Comparison of ENCODE assay signal across 1 cellular context in the genomic region with DNA sequence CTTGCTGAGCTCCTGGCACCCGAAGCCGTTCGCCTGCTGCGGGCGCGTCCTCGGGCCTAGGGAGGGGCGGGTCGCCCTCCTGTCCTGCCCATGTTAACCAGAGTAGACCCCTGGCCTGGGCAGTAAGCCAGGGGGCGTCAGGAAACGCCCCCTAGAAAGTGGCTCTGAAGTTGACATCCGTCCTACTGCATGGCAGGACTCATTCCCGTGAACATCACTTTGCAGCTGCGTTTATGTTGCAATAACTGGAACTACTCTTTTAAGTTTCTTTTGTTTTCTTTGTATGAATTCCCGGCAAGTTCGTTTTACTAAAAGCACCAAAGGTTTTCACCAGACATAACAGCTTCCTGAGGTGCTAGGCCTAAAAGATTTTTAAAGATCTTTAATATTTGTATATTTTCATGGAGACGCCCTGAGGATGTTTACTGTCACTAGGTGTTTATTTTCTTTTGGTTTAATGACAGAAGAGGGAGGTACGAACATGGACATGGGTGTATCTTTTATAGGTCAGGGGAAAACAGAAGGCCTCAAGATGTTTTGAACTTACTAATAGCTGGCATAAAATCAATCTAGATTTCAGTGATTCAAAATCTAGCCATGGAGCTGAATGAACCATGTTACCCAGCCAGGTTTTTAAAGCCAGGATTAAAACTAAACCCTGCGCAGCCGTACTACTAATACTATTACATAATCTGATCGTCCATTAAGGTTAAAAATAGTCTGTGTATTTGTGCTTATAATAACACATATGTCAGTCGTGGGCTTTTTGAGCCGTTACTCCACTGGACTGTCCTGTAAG.
TF ChIP-seq lines count a peak whose summit lies in the region.

No MANE protein-coding gene starts in this region.

TF ChIP-seq in K562, 482 proteins besides CTCF, POLR2A, EP300 and RAD21 (continues in another document):
- no peak for TF ChIP-seq RNF2 (IDR thresholded peaks at IDR 0.05)
- TF ChIP-seq SP1 (CRISPR knock-in tag; IDR thresholded peaks at IDR 0.05), result peak; percentile 39; the same call in 1 of the 2 replicates
- no peak for TF ChIP-seq HNRNPH1 (optimal IDR thresholded peaks at IDR 0.05; ENCODE audit: low read depth, low read length)
- TF ChIP-seq MNT (conservative IDR thresholded peaks at IDR 0.05), result peak; percentile 53 to 76; a peak in 2 of 4 replicates
- no peak for TF ChIP-seq ZNF445 (CRISPR knock-in tag; IDR thresholded peaks at IDR 0.05; ENCODE audit: low read depth)
- TF ChIP-seq KLF13 (tag; IDR thresholded peaks at IDR 0.05; ENCODE audit: borderline replicate concordance, low read depth), result peak; percentile 52; the same call in 1 of the 2 replicates
- 0 out of 2 replicates have a peak, but pooled peaks have one; percentile 9 for TF ChIP-seq SMARCA4 (IDR thresholded peaks at IDR 0.05)
- no peak for TF ChIP-seq ZBTB40 (IDR thresholded peaks at IDR 0.05)
- no peak for TF ChIP-seq ZBTB40 (CRISPR knock-in tag; IDR thresholded peaks at IDR 0.05)
- peak; percentile 79 to 81 for TF ChIP-seq NRF1 (conservative IDR thresholded peaks at IDR 0.05 in 1 of 2, IDR thresholded peaks at IDR 0.05 in 1 of 2)
- no peak for TF ChIP-seq CCAR2 (IDR thresholded peaks at IDR 0.05; ENCODE audit: low read depth, low read length)
- TF ChIP-seq ZNF121 (CRISPR knock-in tag; conservative IDR thresholded peaks at IDR 0.05), result no peak
- peak; percentile 34; the same call in 1 of the 2 replicates for TF ChIP-seq GATAD2B (IDR thresholded peaks at IDR 0.05; ENCODE audit: borderline replicate concordance)
- TF ChIP-seq ZNF436 (CRISPR knock-in tag; IDR thresholded peaks at IDR 0.05), result no peak
- no peak for TF ChIP-seq HEY1 (CRISPR knock-in tag; IDR thresholded peaks at IDR 0.05; ENCODE audit: borderline replicate concordance)
- TF ChIP-seq NFXL1 (CRISPR knock-in tag; IDR thresholded peaks at IDR 0.05), result no peak
- TF ChIP-seq POLR3A (IDR thresholded peaks at IDR 0.05; ENCODE audit: borderline replicate concordance, extremely low read depth, insufficient read depth, insufficient read length), result no peak
- TF ChIP-seq SIN3A (IDR thresholded peaks at IDR 0.05; ENCODE audit: borderline replicate concordance in 2 of 2, control insufficient read depth in 1 of 2, low read depth in 2 of 2, low read length in 2 of 2), result peak; percentile 13 to 66; a peak in 2 of 4 replicates
- TF ChIP-seq PML (IDR thresholded peaks at IDR 0.05; ENCODE audit: low read length), result no peak
- TF ChIP-seq RBFOX2 (IDR thresholded peaks at IDR 0.05; ENCODE audit: low read depth, low read length), result no peak
- TF ChIP-seq CEBPG (CRISPR knock-in tag; IDR thresholded peaks at IDR 0.05), result peak; percentile 73
- peak; percentile 67 to 92 for TF ChIP-seq CEBPG (tag; conservative IDR thresholded peaks at IDR 0.05 in 1 of 2, IDR thresholded peaks at IDR 0.05 in 1 of 2)
- TF ChIP-seq RFX5 (IDR thresholded peaks at IDR 0.05; ENCODE audit: low read depth, low read length), result no peak
- TF ChIP-seq ZNF277 (CRISPR knock-in tag; IDR thresholded peaks at IDR 0.05; ENCODE audit: borderline replicate concordance), result no peak
- peak; percentile 33 for TF ChIP-seq PRDM10 (IDR thresholded peaks at IDR 0.05; ENCODE audit: partially characterized antibody)
- no peak for TF ChIP-seq NFE2 (IDR thresholded peaks at IDR 0.05; ENCODE audit: low read depth)
- TF ChIP-seq JUND (IDR thresholded peaks at IDR 0.05; ENCODE audit: borderline replicate concordance, low read depth, low read length), result no peak
- TF ChIP-seq JUND (tag; IDR thresholded peaks at IDR 0.05; ENCODE audit: borderline replicate concordance, low read depth, low read length), result no peak
- 0 out of 2 replicates have a peak, but pooled peaks have one; percentile 14 for TF ChIP-seq GABPB1 (CRISPR knock-in tag; IDR thresholded peaks at IDR 0.05)
- TF ChIP-seq ZBTB7A (IDR thresholded peaks at IDR 0.05; ENCODE audit: borderline replicate concordance, control insufficient read depth, low read depth, low read length), result peak; percentile 79
- TF ChIP-seq CTBP1 (IDR thresholded peaks at IDR 0.05; ENCODE audit: borderline replicate concordance), result no peak
- TF ChIP-seq JUN (IDR thresholded peaks at IDR 0.05; ENCODE audit: borderline replicate concordance, low read depth, low read length), result no peak
- no peak for TF ChIP-seq JUN (CRISPR knock-in tag; IDR thresholded peaks at IDR 0.05; ENCODE audit: borderline replicate concordance)
- no peak for TF ChIP-seq PPARD (CRISPR knock-in tag; IDR thresholded peaks at IDR 0.05)
- no peak for TF ChIP-seq HDAC6 (IDR thresholded peaks at IDR 0.05; ENCODE audit: low read depth, low read length)
- 0 out of 2 replicates have a peak, but pooled peaks have one; percentile 2 for TF ChIP-seq FOSL1 (tag; conservative IDR thresholded peaks at IDR 0.05)
- 0 out of 2 replicates have a peak, but pooled peaks have one; percentile 1 for TF ChIP-seq ARID2 (IDR thresholded peaks at IDR 0.05)
- no peak for TF ChIP-seq MCM5 (IDR thresholded peaks at IDR 0.05; ENCODE audit: low read depth)
- peak; percentile 1 for TF ChIP-seq SAP30 (IDR thresholded peaks at IDR 0.05; ENCODE audit: borderline replicate concordance, insufficient read depth, low read depth, low read length, poor library complexity, severe bottlenecking)
- TF ChIP-seq ZNF263 (CRISPR knock-in tag; IDR thresholded peaks at IDR 0.05; ENCODE audit: borderline replicate concordance), result no peak; the same call in 1 of the 2 replicates
- TF ChIP-seq BCOR (IDR thresholded peaks at IDR 0.05), result no peak
- TF ChIP-seq, protein P1, sequence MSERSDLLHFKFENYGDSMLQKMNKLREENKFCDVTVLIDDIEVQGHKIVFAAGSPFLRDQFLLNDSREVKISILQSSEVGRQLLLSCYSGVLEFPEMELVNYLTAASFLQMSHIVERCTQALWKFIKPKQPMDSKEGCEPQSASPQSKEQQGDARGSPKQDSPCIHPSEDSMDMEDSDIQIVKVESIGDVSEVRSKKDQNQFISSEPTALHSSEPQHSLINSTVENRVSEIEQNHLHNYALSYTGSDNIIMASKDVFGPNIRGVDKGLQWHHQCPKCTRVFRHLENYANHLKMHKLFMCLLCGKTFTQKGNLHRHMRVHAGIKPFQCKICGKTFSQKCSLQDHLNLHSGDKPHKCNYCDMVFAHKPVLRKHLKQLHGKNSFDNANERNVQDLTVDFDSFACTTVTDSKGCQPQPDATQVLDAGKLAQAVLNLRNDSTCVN (CRISPR knock-in tag; IDR thresholded peaks at IDR 0.05), result no peak
- TF ChIP-seq FUS (optimal IDR thresholded peaks at IDR 0.05; ENCODE audit: low read depth, low read length), result no peak
